ENCODE assay signal across 20 cellular contexts in the genomic region with DNA sequence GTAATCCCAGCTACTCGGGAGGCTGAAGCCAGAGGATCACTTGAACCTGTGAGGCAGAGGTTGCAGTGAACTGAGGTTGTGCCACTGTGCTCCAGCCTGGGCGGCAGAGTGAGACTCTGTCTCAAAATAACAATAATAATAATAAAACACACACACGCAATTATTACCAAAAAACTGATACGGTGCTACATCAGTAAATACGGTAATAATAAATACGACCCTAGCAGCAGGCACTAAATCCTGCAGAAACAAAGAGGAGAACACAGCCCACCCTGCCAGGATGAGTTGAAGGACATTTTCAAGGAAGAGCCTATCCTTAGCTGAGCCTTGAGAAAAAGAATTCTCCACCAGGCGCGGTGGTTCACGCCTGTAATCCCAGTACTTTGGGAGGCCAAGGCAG. TPM values are rescaled to one million over a fixed set of nuclear protein-coding genes. Genes with fewer than 3 reads are reported as not detected.
DNase-seq lines count a peak whose midpoint lies in the region; ATAC-seq, FAIRE-seq and TF ChIP-seq lines count a peak whose summit lies in the region.
"Had no signal": no experiment of that assay in that cellular context is flagged by ENCODE, and none has a peak within 500 bp of the region (broad histone marks: within the 10 kb centered on the region; RNA-seq: fewer than 3 reads in every experiment).

No MANE protein-coding gene starts in this region.

- in situ Hi-C loops in HepG2 (cut with HindIII; ENCODE audit: extremely low pct_ligation_motif_present, low pct_unique_long_range_greater_than_20kb) = no loop called here

- H3K4ac ChIP-seq in H1 (replicated peaks; ENCODE audit: insufficient read length, low read depth, low read length) = no peak overlapping the region

- intact Hi-C loops in HepG2 (cut with micrococcal nuclease; ENCODE audit: unreplicated experiment) = no loop called here
- intact Hi-C loops in right lobe of liver (cut with DNase I) = no loop called here
- intact Hi-C loops in aorta (cut with DNase I) = no loop called here

- no peak overlapping the region for H3K23ac ChIP-seq in H1 (ENCODE audit: insufficient read length)

- no peaks in the 10 kb centered on the region for H3K23me2 ChIP-seq in H1 (ENCODE audit: low read depth, low read length)

- CTCF ChIA-PET in HepG2 (lab: Yijun Ruan, JAX; ENCODE audit: low intra/inter-chr PET ratio, low total read pairs) = no interaction called here
- CTCF ChIA-PET in H1 (lab: Charles Lee; ENCODE audit: partially characterized antibody) = interaction anchor here (0.8 kb wide), 1 partner anchor 22 kb away, joined by 3 read pairs; no protein-coding TSS in a partner anchor

- WGBS in HepG2 (ENCODE audit: low lambda C conversion rate) = 87% methylated on average over 9 of the region's 9 CpGs
- 79% methylated on average over 5 of the region's 9 CpGs for WGBS in right lobe of liver (ENCODE audit: insufficient coverage, low coverage, low lambda C conversion rate, missing lambda C conversion rate)
- 89% methylated on average over 9 of the region's 9 CpGs; no CpG with 5 or more reads in 1 of the 2 experiments for WGBS in H1 (ENCODE audit: extremely low coverage in 1 of 2, insufficient coverage in 1 of 2, insufficient read length in 1 of 2, insufficient replicate concordance in 2 of 2, low coverage in 1 of 2, low lambda C conversion rate in 2 of 2, missing lambda C conversion rate in 1 of 2), 2 experiments
- 82 to 83% methylated on average over 9 of the region's 9 CpGs for WGBS in aorta, 2 donors

- no peak overlapping the region for H3K9ac ChIP-seq in HepG2 (ENCODE audit: insufficient read depth, low read depth, low read length)
- H3K9ac ChIP-seq in H1 (replicated peaks in 1 of 4; ENCODE audit: extremely low read depth in 1 of 4, low read depth in 3 of 4, low read length in 3 of 4) = no peak overlapping the region
- H3K9ac ChIP-seq: BLaER1 treated with 17β-estradiol and CSF1 and Interleukin-3, amounts not matched to agents 10 nM and 100 nM had no signal

- no peak overlapping the region for H4K8ac ChIP-seq in H1 (ENCODE audit: extremely low read depth, insufficient read depth, low read length)

- H3K14ac ChIP-seq in H1 (ENCODE audit: insufficient read length) = no peak overlapping the region

- H3K27ac ChIP-seq in HepG2 (ENCODE audit: extremely low read length, insufficient read depth, low read length) = no peak overlapping the region
- H3K27ac ChIP-seq in right lobe of liver = no peak overlapping the region
- H3K27ac ChIP-seq in H1 (ENCODE audit: low read depth, low read length) = no peak overlapping the region
- H3K27ac ChIP-seq in aorta (ENCODE audit: low read depth in 1 of 2, low read length in 2 of 2) = no peak overlapping the region
- H3K27ac ChIP-seq: 22Rv1; BLaER1 treated with 17β-estradiol and CSF1 and Interleukin-3, amounts not matched to agents 10 nM and 100 nM; C4-2B had no signal

- no peak for FAIRE-seq in HepG2 (lab: Jason Lieb, UNC)
- no peak for FAIRE-seq in H1 (lab: Jason Lieb, UNC)
- FAIRE-seq: A549, D721Med, G401.6, GM12891, GM19239 had no signal

- DNase-seq in HepG2 (ENCODE audit: low spot score) (no peak), right lobe of liver (no peak), H1 (ENCODE audit: low read depth in 1 of 2, low spot score in 2 of 2) (no peak), aorta (no peak)
- DNase-seq: AML-193; Caco-2; Calu3; CD4-positive, alpha-beta T cell; CD8-positive, alpha-beta T cell; DMS79 treated with DMSO at 0.1 percent for 48 hours; GF-D8 had no signal

- H2BK15ac ChIP-seq in H1 (ENCODE audit: low read length) = no peak overlapping the region

- H2AFZ ChIP-seq in HepG2 (ENCODE audit: low read length) = no peak overlapping the region
- H2AFZ ChIP-seq in H1 (ENCODE audit: low read length) = no peak overlapping the region

- no peak overlapping the region for H3K4me3 ChIP-seq in HepG2 (replicated peaks in 1 of 3; ENCODE audit: insufficient read depth in 1 of 3, low read depth in 2 of 3, low read length in 3 of 3)
- H3K4me3 ChIP-seq in right lobe of liver = no peak overlapping the region
- no peak overlapping the region for H3K4me3 ChIP-seq in H1 (ENCODE audit: extremely low read depth in 1 of 4, insufficient read depth in 2 of 4, low read depth in 3 of 4, low read length in 4 of 4)
- H3K4me3 ChIP-seq in aorta (ENCODE audit: low read length in 2 of 2) = no peak overlapping the region
- H3K4me3 ChIP-seq: A549; BLaER1 treated with 17β-estradiol and CSF1 and Interleukin-3, amounts not matched to agents 10 nM and 100 nM had no signal

- TF ChIP-seq POLR2A in HepG2 (IDR thresholded peaks at IDR 0.05; ENCODE audit: insufficient read depth in 1 of 2, low read depth in 2 of 2, low read length in 2 of 2) (no peak), right lobe of liver (IDR thresholded peaks at IDR 0.05) (no peak), H1 (IDR thresholded peaks at IDR 0.05; ENCODE audit: control extremely low read depth in 1 of 2, low read depth in 2 of 2, low read length in 2 of 2) (no peak)

- no peak for TF ChIP-seq CTCF in HepG2 (CRISPR knock-in tag; IDR thresholded peaks at IDR 0.05)
- no peak for TF ChIP-seq CTCF in right lobe of liver (IDR thresholded peaks at IDR 0.05)
- TF ChIP-seq CTCF in H1 (IDR thresholded peaks at IDR 0.05; ENCODE audit: control extremely low read depth in 1 of 3, insufficient read depth in 1 of 3, low read depth in 1 of 3, low read length in 3 of 3) = no peak

- H3K4me2 ChIP-seq in HepG2 (ENCODE audit: low read depth, low read length) (no peak overlapping the region), H1 (ENCODE audit: insufficient read depth in 1 of 2, low read depth in 2 of 2, low read length in 2 of 2) (no peak overlapping the region)
- H3K4me2 ChIP-seq: A549; BLaER1 treated with 17β-estradiol and CSF1 and Interleukin-3, amounts not matched to agents 10 nM and 100 nM had no signal

- ATAC-seq in HepG2 (no peak), right lobe of liver (no peak), HG03095 (IDR thresholded peaks at IDR 0.05; ENCODE audit: unreplicated experiment) (no peak), aorta (ENCODE audit: low FRiP score) (no peak)
- ATAC-seq: A549; CD8-positive, alpha-beta T cell had no signal

- no peak overlapping the region for H4K5ac ChIP-seq in H1 (ENCODE audit: insufficient read length, low read depth, low read length)

- H3K27me3 ChIP-seq in HepG2 (ENCODE audit: control insufficient read depth in 1 of 2, insufficient read depth in 2 of 2, low read length in 2 of 2) (no peaks in the 10 kb centered on the region), right lobe of liver (no peaks in the 10 kb centered on the region), H1 (replicated peaks in 1 of 4; ENCODE audit: control insufficient read depth in 3 of 4, extremely low read depth in 1 of 4, insufficient read depth in 3 of 4, low read length in 3 of 4) (no peaks in the 10 kb centered on the region), aorta (ENCODE audit: control insufficient read depth in 1 of 2, insufficient read depth in 2 of 2, low read length in 1 of 2) (no peaks in the 10 kb centered on the region)
- H3K27me3 ChIP-seq: BLaER1 treated with 17β-estradiol and CSF1 and Interleukin-3, amounts not matched to agents 10 nM and 100 nM had no signal

- no peaks in the 10 kb centered on the region for H3K79me2 ChIP-seq in HepG2 (ENCODE audit: insufficient read depth, low read length)
- no peaks in the 10 kb centered on the region for H3K79me2 ChIP-seq in H1 (ENCODE audit: control insufficient read depth in 1 of 2, insufficient read depth in 2 of 2, low read length in 2 of 2)

- POLR2A ChIA-PET in HepG2 (lab: Yijun Ruan, JAX) (no interaction called here), H1 (lab: Charles Lee; ENCODE audit: partially characterized antibody) (no interaction called here)

- no peaks in the 10 kb centered on the region for H3K79me1 ChIP-seq in H1 (ENCODE audit: low read depth, low read length)

- H3K18ac ChIP-seq in H1 (ENCODE audit: extremely low read depth, low read length) = no peak overlapping the region

- no peak overlapping the region for H2BK120ac ChIP-seq in H1 (replicated peaks; ENCODE audit: low read depth, low read length)

- no peak overlapping the region for H4K91ac ChIP-seq in H1 (replicated peaks; ENCODE audit: insufficient read length, low read length)

- no peak overlapping the region for H2BK12ac ChIP-seq in H1 (ENCODE audit: low read depth, low read length)

- H2BK5ac ChIP-seq in H1 (ENCODE audit: low read depth, low read length) = no peak overlapping the region

- H3K56ac ChIP-seq in H1 (replicated peaks; ENCODE audit: insufficient read length, low read depth, low read length) = no peak overlapping the region

- H3K36me3 ChIP-seq in HepG2 (replicated peaks in 1 of 2; ENCODE audit: control insufficient read depth in 1 of 2, insufficient read depth in 2 of 2, low read length in 2 of 2) (no peaks in the 10 kb centered on the region), right lobe of liver (no peaks in the 10 kb centered on the region), H1 (ENCODE audit: control insufficient read depth in 2 of 4, insufficient read depth in 4 of 4, low read length in 3 of 4) (no peaks in the 10 kb centered on the region), aorta (ENCODE audit: control insufficient read depth in 1 of 2, insufficient read depth in 2 of 2, low read length in 1 of 2) (no peaks in the 10 kb centered on the region)
- H3K36me3 ChIP-seq: BLaER1 treated with 17β-estradiol and CSF1 and Interleukin-3, amounts not matched to agents 10 nM and 100 nM had no signal

- H2BK20ac ChIP-seq in H1 (ENCODE audit: low read length) = no peak overlapping the region

- H2AK5ac ChIP-seq in H1 (ENCODE audit: low read depth, low read length) = no peak overlapping the region

- H3K9me3 ChIP-seq in HepG2 (ENCODE audit: low read length) (no peaks in the 10 kb centered on the region), right lobe of liver (no peaks in the 10 kb centered on the region), H1 (ENCODE audit: insufficient read depth in 2 of 2, low read depth in 1 of 2, low read length in 1 of 2) (no peaks in the 10 kb centered on the region), aorta (ENCODE audit: control insufficient read depth, low read length) (no peaks in the 10 kb centered on the region)
- H3K9me3 ChIP-seq: A549; BLaER1 treated with 17β-estradiol and CSF1 and Interleukin-3, amounts not matched to agents 10 nM and 100 nM; Caco-2 had no signal

- no TSS peak for BruUV-seq in HepG2 (replicated peaks; lab: Mats Ljungman, UMichigan)

- TF ChIP-seq EP300 in HepG2 (IDR thresholded peaks at IDR 0.05; ENCODE audit: low read depth in 2 of 2, low read length in 2 of 2) (no peak), HepG2 (CRISPR knock-in tag; IDR thresholded peaks at IDR 0.05; ENCODE audit: borderline replicate concordance) (no peak), H1 (IDR thresholded peaks at IDR 0.05; ENCODE audit: borderline replicate concordance in 1 of 2, low read depth in 2 of 2, low read length in 2 of 2) (no peak)

- peaks cover 34% of the 10 kb centered on the region for H3K4me1 ChIP-seq in HepG2 (ENCODE audit: insufficient read depth, low read length)
- H3K4me1 ChIP-seq in right lobe of liver = peaks cover 0 to 23% (median 4%) of the 10 kb centered on the region in 4 donors
- H3K4me1 ChIP-seq in H1 (replicated peaks in 1 of 4; ENCODE audit: control insufficient read depth in 3 of 4, insufficient read depth in 4 of 4, low read length in 3 of 4) = peaks cover 0 to 10% (median 2%) of the 10 kb centered on the region in 4 experiments; a peak in 4 of 7 replicates
- H3K4me1 ChIP-seq in aorta (ENCODE audit: control insufficient read depth in 1 of 2, insufficient read depth in 2 of 2, low read length in 2 of 2) = no peaks in the 10 kb centered on the region
- H3K4me1 ChIP-seq: Caco-2 had no signal

- TF ChIP-seq RAD21 in HepG2 (CRISPR knock-in tag; IDR thresholded peaks at IDR 0.05) (no peak), H1 (IDR thresholded peaks at IDR 0.05 in 1 of 2, conservative IDR thresholded peaks at IDR 0.05 in 1 of 2; ENCODE audit: low read depth in 2 of 2, low read length in 2 of 2) (no peak)

- H4K20me1 ChIP-seq in HepG2 (ENCODE audit: insufficient read depth, low read length) (no peaks in the 10 kb centered on the region), H1 (replicated peaks in 1 of 2; ENCODE audit: control insufficient read depth in 1 of 2, insufficient read depth in 2 of 2, low read length in 2 of 2) (no peaks in the 10 kb centered on the region)
- H4K20me1 ChIP-seq: BLaER1 treated with 17β-estradiol and CSF1 and Interleukin-3, amounts not matched to agents 10 nM and 100 nM had no signal

RNA-seq across cellular contexts. Expression of a gene that starts 34.4 kb away (rescaled TPM):
- total RNA-seq in HepG2 (2016; rRNA removed; fragmentation: Illumina TruSeq; extraction: Trizol) (120 and 125 TPM in 2 replicates), right lobe of liver (100 to 1,000 TPM in 2 of 6 experiments, 10 to 100 TPM in 4; 59.0 to 116 (median 90.9) TPM), aorta (100 to 1,000 TPM; 132 to 198 TPM)
- 37.3 and 58.3 TPM in 2 replicates for total RNA-seq in HepG2 (2016; cell fraction: cytosol; rRNA removed; fragmentation: Illumina TruSeq; extraction: Trizol; ENCODE audit: low read depth)
- total RNA-seq in HepG2 (2016; cell fraction: insoluble cytoplasmic fraction; rRNA removed; fragmentation: Illumina TruSeq; extraction: Trizol) = 103 and 117 TPM in 2 replicates
- total RNA-seq in HepG2 (2016; cell fraction: membrane; rRNA removed; fragmentation: Illumina TruSeq; extraction: Trizol) = 54.3 and 54.7 TPM in 2 replicates
- total RNA-seq in HepG2 (2016; cell fraction: nucleus; rRNA removed; fragmentation: Illumina TruSeq; extraction: Trizol) = 134 and 149 TPM in 2 replicates
- polyA plus RNA-seq in HepG2 (2011; rRNA removed) (53.1 and 74.6 TPM in 2 replicates), H1 (2011; rRNA removed) (46.7 and 100 TPM in 2 replicates), aorta (10 to 100 TPM; 22.7 to 46.3 TPM)
- polyA plus RNA-seq in HepG2 (2011; cell fraction: cytosol; rRNA removed) = 16.3 and 16.6 TPM in 2 replicates
- polyA plus RNA-seq in HepG2 (2011; cell fraction: nucleus; rRNA removed) = 287 and 329 TPM in 2 replicates
- 103 and 123 TPM in 2 replicates for polyA plus RNA-seq in HepG2 (2012)
- 4.7 and 5.5 TPM in 2 replicates for polyA plus RNA-seq in HepG2 (2016; cell fraction: cytosol; fragmentation: Illumina TruSeq; extraction: Trizol; ENCODE audit: low read depth)
- 82.1 and 105 TPM in 2 replicates for polyA plus RNA-seq in HepG2 (2016; cell fraction: insoluble cytoplasmic fraction; fragmentation: Illumina TruSeq; extraction: Trizol; ENCODE audit: low read depth)
- polyA plus RNA-seq in HepG2 (2016; cell fraction: membrane; fragmentation: Illumina TruSeq; extraction: Trizol; ENCODE audit: low read depth) = 9.2 and 14.0 TPM in 2 replicates
- 246 and 264 TPM in 2 replicates for polyA plus RNA-seq in HepG2 (2016; cell fraction: nucleus; fragmentation: Illumina TruSeq; extraction: Trizol; ENCODE audit: insufficient read depth, low read depth)
- polyA minus RNA-seq in HepG2 (2011; rRNA and poly(A)+ RNA removed; ENCODE audit: low replicate concordance) = 39.7 and 41.1 TPM in 2 replicates
- 41.3 and 45.4 TPM in 2 replicates for polyA minus RNA-seq in HepG2 (2011; cell fraction: cytosol; rRNA and poly(A)+ RNA removed)
- 206 and 208 TPM in 2 replicates for polyA minus RNA-seq in HepG2 (2011; cell fraction: nucleus; rRNA and poly(A)+ RNA removed)
- 311 and 316 TPM in 2 replicates for total RNA-seq in H1 (2021; fragmentation: NEBNext Ultra II Directional; extraction: Animal tissue kit (Norgen Biotek cat#: 25700))
- polyA plus RNA-seq in H1 (2011; cell fraction: cytosol; rRNA removed) = 97.4 TPM
- 157 TPM for polyA plus RNA-seq in H1 (2011; cell fraction: nucleus; rRNA removed)
- polyA plus RNA-seq in H1 (2012, experiment 1 of 2) = 115 to 199 TPM (median 139 TPM) in 4 replicates
- polyA plus RNA-seq in H1 (2012, experiment 2 of 2) = 16.4 TPM
- polyA plus RNA-seq in H1 (2013, experiment 1 of 2) = 244 TPM
- 229 TPM for polyA plus RNA-seq in H1 (2013, experiment 2 of 2)
- 77.3 and 91.8 TPM in 2 replicates for polyA minus RNA-seq in H1 (2011; rRNA and poly(A)+ RNA removed)
- polyA minus RNA-seq in H1 (2011; cell fraction: cytosol; rRNA and poly(A)+ RNA removed) = 88.3 TPM
- polyA minus RNA-seq in H1 (2011; cell fraction: nucleus; rRNA and poly(A)+ RNA removed) = 212 TPM
